ENCODE assay signal across 7 cellular contexts in genomic region chr14:105762262-105762661, GRCh38.
DNase-seq lines count a peak whose midpoint lies in the region; ATAC-seq, FAIRE-seq and TF ChIP-seq lines count a peak whose summit lies in the region.
"Not testable (repeated sequence)": the region's sequence is repeated elsewhere in the genome, so short reads cannot be mapped to it uniquely, and the experiment has no call there.

No MANE protein-coding gene starts in this region.

- peaks cover 29% of the 10 kb centered on the region for H3K36me3 Mint-ChIP-seq in stimulated activated memory B cell treated with anti-CD40 and anti-IgM and Interleukin-4, amounts not matched to agents 10 μg/mL and 1 μg/mL and 100 μg/mL, for 72 hours

- not testable (repeated sequence) for H3K27ac ChIP-seq in A549; right cardiac atrium (ENCODE audit: low read length); right lobe of liver; upper lobe of right lung

- not testable (repeated sequence) for H3K27me3 Mint-ChIP-seq in stimulated activated memory B cell treated with anti-CD40 and anti-IgM and Interleukin-4, amounts not matched to agents 10 μg/mL and 1 μg/mL and 100 μg/mL, for 72 hours

- WGBS in A549 (ENCODE audit: missing lambda C conversion rate), result no CpG with 5 or more reads among the region's 11 CpGs
- WGBS in right cardiac atrium, result 61% methylated on average over 4 of the region's 11 CpGs
- WGBS in right lobe of liver (ENCODE audit: insufficient coverage, low coverage, low lambda C conversion rate, missing lambda C conversion rate), result no CpG with 5 or more reads among the region's 11 CpGs

- POLR2A ChIA-PET in A549 (lab: Yijun Ruan, JAX), result not testable (repeated sequence)

- CTCF ChIA-PET in A549 (lab: Yijun Ruan, JAX), result not testable (repeated sequence)

- not testable (repeated sequence) for H3K4me3 ChIP-seq in A549; right cardiac atrium (ENCODE audit: low read length); right lobe of liver; upper lobe of right lung

- not testable (repeated sequence) for TF ChIP-seq RAD21 in A549 (conservative IDR thresholded peaks at IDR 0.05 in 1 of 2, IDR thresholded peaks at IDR 0.05 in 1 of 2)

- TF ChIP-seq CTCF in A549 (IDR thresholded peaks at IDR 0.05); right lobe of liver (IDR thresholded peaks at IDR 0.05); omental fat pad (IDR thresholded peaks at IDR 0.05); upper lobe of right lung (IDR thresholded peaks at IDR 0.05): not testable (repeated sequence)

- H3K27me3 ChIP-seq in right cardiac atrium (ENCODE audit: control insufficient read depth, insufficient read depth); right lobe of liver; upper lobe of right lung: not testable (repeated sequence)

- intact Hi-C loops in right cardiac atrium (cut with DNase I), result loop anchor here in 2 of 4 donors (5.0 to 10.0 kb wide), 2 partner anchors 145 to 147 kb away; no protein-coding TSS in a partner anchor
- intact Hi-C loops in right lobe of liver (cut with DNase I), result loop anchor here in 1 of 2 donors (5.0 kb wide), 1 partner anchor 145 kb away; no protein-coding TSS in a partner anchor
- intact Hi-C loops in upper lobe of right lung (cut with DNase I), result not testable (repeated sequence)

- TF ChIP-seq EP300 in A549 (IDR thresholded peaks at IDR 0.05), result not testable (repeated sequence)

- H3K4me1 Mint-ChIP-seq in stimulated activated memory B cell treated with anti-CD40 and anti-IgM and Interleukin-4, amounts not matched to agents 10 μg/mL and 1 μg/mL and 100 μg/mL, for 72 hours, result peaks cover 13% of the 10 kb centered on the region

- not testable (repeated sequence) for FAIRE-seq in A549 (lab: Jason Lieb, UNC)

- not testable (repeated sequence) for H3K36me3 ChIP-seq in right lobe of liver, upper lobe of right lung

- not testable (repeated sequence) for H3K4me1 ChIP-seq in A549; right cardiac atrium (ENCODE audit: control insufficient read depth, insufficient read depth, low read length); right lobe of liver; upper lobe of right lung

- H3K4me2 ChIP-seq in A549, result not testable (repeated sequence)

- DNase-seq in A549 (ENCODE audit: low read depth in 1 of 2, low spot score in 1 of 2); right cardiac atrium; right lobe of liver; omental fat pad (ENCODE audit: low spot score); upper lobe of right lung: not testable (repeated sequence)
- DNase-seq in activated effector memory CD4-positive, alpha-beta T cell treated with anti-CD3 and anti-CD28 coated beads, Interleukin-2, amount 50 U/mL, for 16 hours, result peak; percentile 5

- not testable (repeated sequence) for H3K9me3 ChIP-seq in A549; right cardiac atrium (ENCODE audit: control insufficient read depth, low read length); right lobe of liver; upper lobe of right lung

- ATAC-seq in A549 (peak; percentile 63 to 74; a peak in 5 of 6 replicates), right cardiac atrium (peak; percentile 52 to 55), right lobe of liver (peak in 3 of 4 donors; percentile 16 to 46 (median 38)), omental fat pad (ENCODE audit: low FRiP score) (peak; percentile 32), upper lobe of right lung (peak; percentile 36)
- peak; percentile 34 for ATAC-seq in stimulated activated memory B cell treated with anti-CD40 and anti-IgM and Interleukin-4, amounts not matched to agents 10 μg/mL and 1 μg/mL and 100 μg/mL, for 72 hours

- H3K27ac Mint-ChIP-seq in stimulated activated memory B cell treated with anti-CD40 and anti-IgM and Interleukin-4, amounts not matched to agents 10 μg/mL and 1 μg/mL and 100 μg/mL, for 72 hours, result peak overlapping the region; percentile 2

- not testable (repeated sequence) for TF ChIP-seq POLR2A in A549 (IDR thresholded peaks at IDR 0.05; ENCODE audit: low read length); right lobe of liver (IDR thresholded peaks at IDR 0.05)

- not testable (repeated sequence) for H3K9me3 Mint-ChIP-seq in stimulated activated memory B cell treated with anti-CD40 and anti-IgM and Interleukin-4, amounts not matched to agents 10 μg/mL and 1 μg/mL and 100 μg/mL, for 72 hours

- H3K4me3 Mint-ChIP-seq in stimulated activated memory B cell treated with anti-CD40 and anti-IgM and Interleukin-4, amounts not matched to agents 10 μg/mL and 1 μg/mL and 100 μg/mL, for 72 hours, result not testable (repeated sequence)
